Comparison of ENCODE assay signal across 17 cellular contexts in the genomic region with DNA sequence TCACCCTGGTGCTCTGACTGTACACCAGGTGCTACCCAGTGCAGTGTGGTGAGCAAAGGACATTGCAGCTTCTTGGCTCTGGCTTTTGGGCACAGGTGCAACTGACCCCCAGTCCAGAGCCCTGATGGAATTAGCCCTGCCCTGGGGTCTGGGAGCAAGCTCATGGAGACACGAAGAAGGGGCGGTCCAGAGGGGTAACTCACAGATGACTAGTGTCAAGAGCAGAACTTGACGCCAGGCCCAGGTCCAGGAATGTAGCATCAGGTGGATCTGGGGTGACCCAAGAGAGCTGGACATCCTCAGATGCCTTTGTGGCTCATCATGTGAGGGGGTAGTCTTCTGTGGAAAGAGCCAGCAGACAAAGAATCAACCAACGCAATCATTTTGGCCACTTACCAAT.
A peak's percentile ranks its signal among the peaks of the same experiment; 100 is the strongest.
DNase-seq lines count a peak whose midpoint lies in the region; ATAC-seq and TF ChIP-seq lines count a peak whose summit lies in the region.
"Had no signal": no experiment of that assay in that cellular context is flagged by ENCODE, and none has a peak within 500 bp of the region (broad histone marks: within the 10 kb centered on the region; RNA-seq: fewer than 3 reads in every experiment).

No MANE protein-coding gene starts in this region.

- no peak overlapping the region for H2BK5ac ChIP-seq in H9 (ENCODE audit: insufficient read length, low read length)
- H2BK5ac ChIP-seq in mesenchymal stem cell (ENCODE audit: low read depth, low read length, poor library complexity, severe bottlenecking): no peak overlapping the region

- no peaks in the 10 kb centered on the region for H4K20me1 ChIP-seq in H9 (ENCODE audit: control insufficient read depth, insufficient read depth, insufficient read length)

- H3K79me1 ChIP-seq in H9 (ENCODE audit: insufficient read depth, low read depth, low read length, poor library complexity, severe bottlenecking) (no peaks in the 10 kb centered on the region), mesenchymal stem cell (replicated peaks; ENCODE audit: low read length, poor library complexity, severe bottlenecking) (no peaks in the 10 kb centered on the region)

- peaks cover 0 to 2% of the 10 kb centered on the region in 2 experiments; a peak in 1 of 5 replicates for H3K9me3 Mint-ChIP-seq in H9
- H3K9me3 Mint-ChIP-seq: HFFc6 had no signal

- H2AK5ac ChIP-seq in H9 (ENCODE audit: insufficient read length, low read length): no peak overlapping the region
- no peak overlapping the region for H2AK5ac ChIP-seq in mesenchymal stem cell (ENCODE audit: low read length, severe bottlenecking)

- no peak overlapping the region for H2BK12ac ChIP-seq in H9 (ENCODE audit: insufficient read length, low read depth, low read length)
- peak overlapping the region in 1 of 2 experiments; percentile 70 for H2BK12ac ChIP-seq in mesenchymal stem cell (ENCODE audit: low read length in 2 of 2)

- no peak overlapping the region for H3K14ac ChIP-seq in H9 (ENCODE audit: insufficient read depth, low read length)
- no peak overlapping the region for H3K14ac ChIP-seq in mesenchymal stem cell (ENCODE audit: low read length in 2 of 2)

- H4K91ac ChIP-seq in H9 (ENCODE audit: insufficient read length, low read depth, low read length) (no peak overlapping the region), mesenchymal stem cell (ENCODE audit: low read length) (peak overlapping the region; percentile 61)

- H3K79me2 ChIP-seq in H9 (ENCODE audit: insufficient read depth, low read length): no peaks in the 10 kb centered on the region

- no peak overlapping the region for H3K4me2 ChIP-seq in H9 (ENCODE audit: insufficient read depth, insufficient read length, low read length)
- no peak overlapping the region for H3K4me2 ChIP-seq in mesenchymal stem cell (ENCODE audit: low read length, poor library complexity, severe bottlenecking)

- H3K9me3 ChIP-seq in H9 (ENCODE audit: control insufficient read depth, low read depth, low read length): no peaks in the 10 kb centered on the region
- H3K9me3 ChIP-seq in colonic mucosa: no peaks in the 10 kb centered on the region
- no peaks in the 10 kb centered on the region for H3K9me3 ChIP-seq in mesenchymal stem cell (ENCODE audit: control insufficient read depth, low read length)
- H3K9me3 ChIP-seq in upper lobe of right lung: no peaks in the 10 kb centered on the region
- H3K9me3 ChIP-seq in thyroid gland: no peaks in the 10 kb centered on the region

- no peak for TF ChIP-seq POLR2A in thyroid gland (IDR thresholded peaks at IDR 0.05)

- DNase-seq in H9: peak; percentile 10
- peak; percentile 4 for DNase-seq in colonic mucosa
- no peak for DNase-seq in mesenchymal stem cell
- peak; percentile 35 for DNase-seq in upper lobe of right lung
- no peak for DNase-seq in activated naive CD4-positive, alpha-beta T cell treated with anti-CD3 and anti-CD28 coated beads, Interleukin-2, amount 50 U/mL, for 16 hours
- no peak for DNase-seq in amygdala (lab: John Stamatoyannopoulos, UW)
- DNase-seq in thyroid gland: no peak
- DNase-seq in NCI-H2196 treated with DMSO at 0.1 percent for 48 hours (lab: John Stamatoyannopoulos, UW; ENCODE audit: unreplicated experiment): no peak
- DNase-seq: C1 segment of cervical spinal cord; Calu3; CD4-positive, alpha-beta memory T cell; COR-L47; DMS153; DND-41; GM23248; HFFc6 had no signal

- no peaks in the 10 kb centered on the region for H3K23me2 ChIP-seq in H9 (ENCODE audit: insufficient read length, low read depth, low read length, poor library complexity, severe bottlenecking)

- H3T11ph ChIP-seq in H9 (ENCODE audit: low read length): no peak overlapping the region

- peaks cover 10% of the 10 kb centered on the region for H3K27me3 Mint-ChIP-seq in H9 (ENCODE audit: low read depth)

- H2BK120ac ChIP-seq in H9 (ENCODE audit: low read depth, low read length, poor library complexity, severe bottlenecking) (no peak overlapping the region), mesenchymal stem cell (ENCODE audit: low read depth, low read length) (no peak overlapping the region)

- H2AFZ ChIP-seq in H9 (ENCODE audit: low read length): no peak overlapping the region
- H2AFZ ChIP-seq in mesenchymal stem cell (ENCODE audit: low read depth, low read length): no peak overlapping the region
- H2AFZ ChIP-seq: GM23248 had no signal

- H3K27ac ChIP-seq in H9 (ENCODE audit: insufficient read length, low read depth, low read length) (no peak overlapping the region), colonic mucosa (no peak overlapping the region), mesenchymal stem cell (ENCODE audit: low read length, poor library complexity, severe bottlenecking) (no peak overlapping the region), upper lobe of right lung (no peak overlapping the region), thyroid gland (no peak overlapping the region)
- H3K27ac ChIP-seq: GM23248 had no signal

- H3K36me3 ChIP-seq in colonic mucosa (no peaks in the 10 kb centered on the region), mesenchymal stem cell (ENCODE audit: control insufficient read depth in 1 of 2, insufficient read depth in 2 of 2, low read depth in 1 of 2, low read length in 2 of 2) (no peaks in the 10 kb centered on the region), upper lobe of right lung (no peaks in the 10 kb centered on the region), thyroid gland (no peaks in the 10 kb centered on the region)
- H3K36me3 ChIP-seq: HAP-1 had no signal

- intact Hi-C loops in colonic mucosa (cut with DNase I): no loop called here
- intact Hi-C loops in upper lobe of right lung (cut with DNase I): no loop called here
- intact Hi-C loops in thyroid gland (cut with DNase I): no loop called here

- no peaks in the 10 kb centered on the region for H3K36me3 Mint-ChIP-seq in H9 (ENCODE audit: insufficient read depth in 1 of 3, low read depth in 3 of 3)
- H3K36me3 Mint-ChIP-seq: CD4-positive, alpha-beta memory T cell had no signal

- H2BK20ac ChIP-seq in H9 (ENCODE audit: low read depth, low read length, poor library complexity, severe bottlenecking): no peak overlapping the region

- no peak overlapping the region for H3K4me3 ChIP-seq in colonic mucosa
- H3K4me3 ChIP-seq in mesenchymal stem cell (ENCODE audit: insufficient read depth in 1 of 2, low read depth in 1 of 2, low read length in 2 of 2): no peak overlapping the region
- no peak overlapping the region for H3K4me3 ChIP-seq in upper lobe of right lung
- H3K4me3 ChIP-seq in thyroid gland (replicated peaks in 1 of 3): no peak overlapping the region
- H3K4me3 ChIP-seq: GM23248, HAP-1 had no signal

- no CpG with 5 or more reads among the region's 4 CpGs for WGBS in H9 (ENCODE audit: extremely low coverage, insufficient read length, low lambda C conversion rate)
- 97% methylated on average over 4 of the region's 4 CpGs for WGBS in mesenchymal stem cell
- 90 to 95% methylated on average over 4 of the region's 4 CpGs for WGBS in thyroid gland, 2 donors

- peaks cover 3 to 6% of the 10 kb centered on the region in 2 experiments; a peak in 2 of 4 replicates for H3K4me1 Mint-ChIP-seq in H9
- H3K4me1 Mint-ChIP-seq: CD4-positive, alpha-beta memory T cell had no signal

- ATAC-seq in upper lobe of right lung: no peak

- H3K27me3 ChIP-seq in H9 (ENCODE audit: insufficient read depth, low read length) (no peaks in the 10 kb centered on the region), colonic mucosa (no peaks in the 10 kb centered on the region), mesenchymal stem cell (ENCODE audit: control insufficient read depth in 1 of 2, insufficient read depth in 1 of 2, low read length in 2 of 2) (peaks cover 0 to 32% of the 10 kb centered on the region in 2 experiments), upper lobe of right lung (no peaks in the 10 kb centered on the region), thyroid gland (no peaks in the 10 kb centered on the region)

- no peak overlapping the region for H4K5ac ChIP-seq in H9 (ENCODE audit: insufficient read length, low read depth, low read length)

- H2BK15ac ChIP-seq in H9 (ENCODE audit: low read depth, low read length) (no peak overlapping the region), mesenchymal stem cell (ENCODE audit: low read depth, poor library complexity, severe bottlenecking) (peak overlapping the region; percentile 36)

- H3K23ac ChIP-seq in H9 (ENCODE audit: insufficient read length, low read depth, low read length): no peak overlapping the region
- no peak overlapping the region for H3K23ac ChIP-seq in mesenchymal stem cell (ENCODE audit: low read length in 2 of 2)

- H4K8ac ChIP-seq in H9 (replicated peaks; ENCODE audit: insufficient read length, low read depth, low read length): no peak overlapping the region
- peak overlapping the region; percentile 1 for H4K8ac ChIP-seq in mesenchymal stem cell (ENCODE audit: low read length)

- H3K4me1 ChIP-seq in H9 (ENCODE audit: insufficient read depth, low read length) (no peaks in the 10 kb centered on the region), colonic mucosa (no peaks in the 10 kb centered on the region), mesenchymal stem cell (ENCODE audit: control insufficient read depth, insufficient read depth, low read depth, low read length) (peaks cover 3% of the 10 kb centered on the region), upper lobe of right lung (peaks cover 11% of the 10 kb centered on the region), thyroid gland (no peaks in the 10 kb centered on the region)
- H3K4me1 ChIP-seq: HAP-1 had no signal

- no peak overlapping the region for H3K4me3 Mint-ChIP-seq in H9
- H3K4me3 Mint-ChIP-seq: CD4-positive, alpha-beta memory T cell; HFFc6 had no signal

- H3K27ac Mint-ChIP-seq in H9: no peak overlapping the region
- H3K27ac Mint-ChIP-seq: CD4-positive, alpha-beta memory T cell had no signal

- no peak overlapping the region for H3K4ac ChIP-seq in H9 (ENCODE audit: low read depth, low read length)
- H3K4ac ChIP-seq in mesenchymal stem cell (ENCODE audit: low read depth in 1 of 2, low read length in 2 of 2): peak overlapping the region in 1 of 2 experiments; percentile 24

- H3K56ac ChIP-seq in H9 (ENCODE audit: insufficient read length, low read depth, low read length): no peak overlapping the region

- TF ChIP-seq CTCF in H9 (conservative IDR thresholded peaks at IDR 0.05): no peak
- no peak for TF ChIP-seq CTCF in colonic mucosa (IDR thresholded peaks at IDR 0.05)
- no peak for TF ChIP-seq CTCF in upper lobe of right lung (IDR thresholded peaks at IDR 0.05)
- TF ChIP-seq CTCF in thyroid gland (IDR thresholded peaks at IDR 0.05): no peak

- no peak overlapping the region for H3K9ac ChIP-seq in H9 (ENCODE audit: extremely low read depth, insufficient read length, low read length)
- no peak overlapping the region for H3K9ac ChIP-seq in colonic mucosa (ENCODE audit: low read depth in 2 of 2, low read length in 2 of 2)
- H3K9ac ChIP-seq in mesenchymal stem cell (ENCODE audit: low read length): no peak overlapping the region
- H3K9ac ChIP-seq: GM23248 had no signal

- H3K18ac ChIP-seq in H9 (ENCODE audit: insufficient read length, low read depth, low read length): no peak overlapping the region
- H3K18ac ChIP-seq in mesenchymal stem cell (ENCODE audit: low read depth in 1 of 2, low read length in 2 of 2): peak overlapping the region; percentile 45 to 67

Comparison
In these comparisons a context has a peak if more than half of its experiments do, and no peak if none do; other contexts are left out.
1. DNase-seq: peak in H9 (single experiment), colonic mucosa (single experiment) and upper lobe of right lung (single experiment); none in mesenchymal stem cell (single experiment), activated naive CD4-positive, alpha-beta T cell treated with anti-CD3 and anti-CD28 coated beads, Interleukin-2, amount 50 U/mL, for 16 hours (single experiment), amygdala (0 of 56), thyroid gland (0 of 2) and NCI-H2196 treated with DMSO at 0.1 percent for 48 hours (single experiment).